8 cellular contexts compared by ENCODE assay signal in genomic region chr9:124202447-124202971, GRCh38.
DNase-seq lines count a peak whose midpoint lies in the region; ATAC-seq and TF ChIP-seq lines count a peak whose summit lies in the region.

No MANE protein-coding gene starts in this region.

- CTCF ChIA-PET in RWPE1 (lab: Yijun Ruan, JAX) = no interaction called here

- ATAC-seq in GM19467 (IDR thresholded peaks at IDR 0.05; ENCODE audit: unreplicated experiment) = peak; percentile 80
- peak; percentile 76 for ATAC-seq in HG03565 (IDR thresholded peaks at IDR 0.05; ENCODE audit: unreplicated experiment)

- DNase-seq in CD1c-positive myeloid dendritic cell (ENCODE audit: extremely low spot score) (peak; percentile 96), foreskin fibroblast (peak; percentile 18 to 19), RWPE1 (ENCODE audit: low spot score) (no peak), NCI-H1048 (lab: John Stamatoyannopoulos, UW) (no peak)
- DNase-seq in activated CD4-positive, alpha-beta T cell treated with anti-CD3 and anti-CD28 coated beads for 1 hour = peak; percentile 39
- peak; percentile 76 to 89 for DNase-seq in stimulated activated CD4-positive, alpha-beta T cell treated with anti-CD3 and anti-CD28 coated beads, Interleukin-4, amount 100 ng/mL, for 4 hours

- H3K4me3 ChIP-seq in foreskin fibroblast (ENCODE audit: low read depth in 1 of 2, low read length in 2 of 2) = no peak overlapping the region

- POLR2A ChIA-PET in RWPE1 (lab: Yijun Ruan, JAX; ENCODE audit: low non-redundant PET) = no interaction called here

- no peak overlapping the region for H3K27ac ChIP-seq in RWPE1

- TF ChIP-seq CTCF in foreskin fibroblast (IDR thresholded peaks at IDR 0.05; ENCODE audit: low read depth, low read length) (no peak), RWPE1 (conservative IDR thresholded peaks at IDR 0.05; ENCODE audit: low read depth) (no peak)

Comparison
In these comparisons a context has a peak if more than half of its experiments do, and no peak if none do; other contexts are left out.
1. DNase-seq: peak in CD1c-positive myeloid dendritic cell (single experiment), activated CD4-positive, alpha-beta T cell treated with anti-CD3 and anti-CD28 coated beads for 1 hour (single experiment), foreskin fibroblast (2 of 2) and stimulated activated CD4-positive, alpha-beta T cell treated with anti-CD3 and anti-CD28 coated beads, Interleukin-4, amount 100 ng/mL, for 4 hours (2 of 2); none in RWPE1 (single experiment) and NCI-H1048 (single experiment).